1 cellular context compared by ENCODE assay signal in genomic region chr17:82295472-82295814, GRCh38.
TF ChIP-seq lines count a peak whose summit lies in the region.

No MANE protein-coding gene starts in this region.

TF ChIP-seq in liver, 16 proteins besides CTCF, POLR2A, EP300 and RAD21 (continued from another document):
- TF ChIP-seq REST (IDR thresholded peaks at IDR 0.05), result no peak
- TF ChIP-seq NR2F2 (IDR thresholded peaks at IDR 0.05), result peak; percentile 35
- TF ChIP-seq RXRA (IDR thresholded peaks at IDR 0.05), result no peak
TF ChIP-seq in liver: peak in this region for 1.
